24 cellular contexts compared by ENCODE assay signal in genomic region chr4:89703831-89704230, GRCh38.
"Had no signal": no experiment of that assay in that cellular context is flagged by ENCODE, and none has a peak within 500 bp of the region (broad histone marks: within the 10 kb centered on the region; RNA-seq: fewer than 3 reads in every experiment).

No MANE protein-coding gene starts in this region.

- H3K36me3 ChIP-seq: cardiac muscle cell, Peyer's patch, SJCRH30, WERI-Rb-1 had no signal

- H3K27me3 ChIP-seq: cardiac muscle cell, Peyer's patch, SJCRH30 had no signal

- H3K27ac ChIP-seq: cardiac muscle cell, Peyer's patch, RWPE1, SJCRH30, WERI-Rb-1 had no signal

- H3K4me3 Mint-ChIP-seq: activated CD4-positive, alpha-beta T cell treated with anti-CD3 and anti-CD28 coated beads for 36 hours; activated CD8-positive, alpha-beta T cell treated with anti-CD3 and anti-CD28 coated beads for 36 hours; activated naive CD4-positive, alpha-beta T cell treated with anti-CD3 and anti-CD28 coated beads, Interleukin-2, amount 50 U/mL, for 24 hours; activated T-cell treated with anti-CD3 and anti-CD28 coated beads, Interleukin-2, amount 50 U/mL, for 72 hours; brain had no signal

- H3K4me3 ChIP-seq: cardiac muscle cell, Peyer's patch, SJCRH30 had no signal

- H3K9me3 Mint-ChIP-seq: activated naive CD4-positive, alpha-beta T cell treated with anti-CD3 and anti-CD28 coated beads, Interleukin-2, amount 50 U/mL, for 24 hours; activated T-cell treated with anti-CD3 and anti-CD28 coated beads, Interleukin-2, amount 50 U/mL, for 72 hours; activated T-helper 2 cell treated with anti-CD3 and anti-CD28 coated beads, Interferon-gamma antibody, Interleukin-2, Interleukin-4, amounts not matched to agents 10 μg/mL and 5 μg/mL and 100 μg/mL, durations not matched to agents 14 hours and 24 hours and 36 hours had no signal

- DNase-seq: activated CD4-positive, alpha-beta T cell treated with anti-CD3 and anti-CD28 coated beads for 36 hours; activated CD8-positive, alpha-beta memory T cell treated with anti-CD3 and anti-CD28 coated beads, Interleukin-2, amount 50 U/mL, for 4 hours; activated CD8-positive, alpha-beta T cell treated with anti-CD3 and anti-CD28 coated beads for 36 hours; activated gamma-delta T cell treated with Interleukin-2 at 50 U/mL for 16 hours; activated T-cell treated with anti-CD3 and anti-CD28 coated beads, Interleukin-2, amount 50 U/mL, for 72 hours; amniotic stem cell; Kasumi-1; KBM-7; NCI-H1092 treated with DMSO at 0.1 percent for 48 hours; NCI-H1436; NCI-H1694 treated with DMSO at 0.1 percent for 48 hours; NCI-H2029 treated with DMSO at 0.1 percent for 48 hours; NCI-H524; Peyer's patch; Right ventricle myocardium superior; SJCRH30; SK-N-SH; T-helper 1 cell; WERI-Rb-1 had no signal

- ATAC-seq: activated CD4-positive, alpha-beta T cell treated with anti-CD3 and anti-CD28 coated beads for 36 hours; activated CD8-positive, alpha-beta T cell treated with anti-CD3 and anti-CD28 coated beads for 36 hours; activated T-cell treated with anti-CD3 and anti-CD28 coated beads, Interleukin-2, amount 50 U/mL, for 72 hours had no signal

- H3K36me3 Mint-ChIP-seq: activated naive CD4-positive, alpha-beta T cell treated with anti-CD3 and anti-CD28 coated beads, Interleukin-2, amount 50 U/mL, for 24 hours; brain had no signal

- H3K9me3 ChIP-seq: Peyer's patch, SJCRH30, SK-N-SH had no signal

- H3K27ac Mint-ChIP-seq: activated CD4-positive, alpha-beta T cell treated with anti-CD3 and anti-CD28 coated beads for 36 hours; activated CD8-positive, alpha-beta T cell treated with anti-CD3 and anti-CD28 coated beads for 36 hours; activated naive CD4-positive, alpha-beta T cell treated with anti-CD3 and anti-CD28 coated beads, Interleukin-2, amount 50 U/mL, for 24 hours; activated T-cell treated with anti-CD3 and anti-CD28 coated beads, Interleukin-2, amount 50 U/mL, for 72 hours; activated T-helper 2 cell treated with anti-CD3 and anti-CD28 coated beads, Interferon-gamma antibody, Interleukin-2, Interleukin-4, amounts not matched to agents 10 μg/mL and 5 μg/mL and 100 μg/mL, durations not matched to agents 14 hours and 24 hours and 36 hours; brain had no signal

- H3K27me3 Mint-ChIP-seq: activated CD4-positive, alpha-beta T cell treated with anti-CD3 and anti-CD28 coated beads for 36 hours; activated CD8-positive, alpha-beta T cell treated with anti-CD3 and anti-CD28 coated beads for 36 hours; brain had no signal

- H3K4me1 Mint-ChIP-seq: activated CD4-positive, alpha-beta T cell treated with anti-CD3 and anti-CD28 coated beads for 36 hours; activated naive CD4-positive, alpha-beta T cell treated with anti-CD3 and anti-CD28 coated beads, Interleukin-2, amount 50 U/mL, for 24 hours had no signal
